20 cellular contexts compared by ENCODE assay signal in genomic region chr2:127671557-127672302, GRCh38. TPM values are rescaled to one million over a fixed set of nuclear protein-coding genes. Genes with fewer than 3 reads are reported as not detected.
DNase-seq lines count a peak whose midpoint lies in the region; ATAC-seq and TF ChIP-seq lines count a peak whose summit lies in the region.
"Had no signal": no experiment of that assay in that cellular context is flagged by ENCODE, and none has a peak within 500 bp of the region (broad histone marks: within the 10 kb centered on the region; RNA-seq: fewer than 3 reads in every experiment).

No MANE protein-coding gene starts in this region.

- peak in 1 of 4 donors; percentile 3 for ATAC-seq in heart left ventricle
- ATAC-seq in Right ventricle myocardium inferior: no peak
- peak; percentile 48 for ATAC-seq in upper lobe of right lung
- ATAC-seq in HG02798 (IDR thresholded peaks at IDR 0.05; ENCODE audit: poor library complexity, unreplicated experiment): no peak
- ATAC-seq: effector memory CD8-positive, alpha-beta T cell had no signal

- H3K36me3 Mint-ChIP-seq in osteocyte (ENCODE audit: unreplicated experiment) (peaks cover 4% of the 10 kb centered on the region), glutamatergic neuron (ENCODE audit: unreplicated experiment) (no peaks in the 10 kb centered on the region)

- H3K27me3 ChIP-seq in heart left ventricle: peaks cover 0 to 27% (median 0%) of the 10 kb centered on the region in 9 donors
- no peaks in the 10 kb centered on the region for H3K27me3 ChIP-seq in upper lobe of right lung

- H3K27ac ChIP-seq in heart left ventricle (peak overlapping the region; percentile 88 to 100 (median 96)), upper lobe of right lung (peak overlapping the region; percentile 86)
- H3K27ac ChIP-seq: parathyroid adenoma had no signal

- no peak overlapping the region for H3K4me3 Mint-ChIP-seq in osteocyte (ENCODE audit: unreplicated experiment)
- H3K4me3 Mint-ChIP-seq in glutamatergic neuron (ENCODE audit: unreplicated experiment): no peak overlapping the region
- H3K4me3 Mint-ChIP-seq: activated B cell treated with CpG ODN at 0.5 μM for 24 hours; effector memory CD8-positive, alpha-beta T cell; T-helper 2 cell treated with Interferon-gamma antibody and Interleukin-4, amounts not matched to agents 5 μg/mL and 100 μg/mL, for 36 hours had no signal

- TF ChIP-seq CTCF in heart left ventricle (IDR thresholded peaks at IDR 0.05): no peak
- no peak for TF ChIP-seq CTCF in osteocyte (IDR thresholded peaks at IDR 0.05)
- TF ChIP-seq CTCF in upper lobe of right lung (IDR thresholded peaks at IDR 0.05): no peak
- TF ChIP-seq CTCF in glutamatergic neuron (IDR thresholded peaks at IDR 0.05; ENCODE audit: partially characterized antibody, unreplicated experiment): no peak

- H3K4me1 Mint-ChIP-seq in osteocyte (ENCODE audit: unreplicated experiment) (peaks cover 44% of the 10 kb centered on the region), glutamatergic neuron (ENCODE audit: low read depth, unreplicated experiment) (peaks cover 6% of the 10 kb centered on the region)

- H3K4me3 ChIP-seq in heart left ventricle (peak overlapping the region in 8 of 12 donors; percentile 76 to 98 (median 88)), upper lobe of right lung (peak overlapping the region; percentile 72)
- H3K4me3 ChIP-seq: A549 had no signal

- DNase-seq in heart left ventricle (peak in 1 of 5 donors; percentile 31), Right ventricle myocardium inferior (ENCODE audit: missing footprints) (no peak), iPS-NIHi11 (ENCODE audit: low spot score) (peak; percentile 2), osteocyte (ENCODE audit: extremely low spot score, unreplicated experiment) (peak; percentile 70), upper lobe of right lung (peak; percentile 82), glutamatergic neuron (no peak), NAMALWA (ENCODE audit: low spot score) (no peak)
- DNase-seq: activated B cell treated with CpG ODN at 0.5 μM for 24 hours; activated gamma-delta T cell; amniotic stem cell; effector memory CD8-positive, alpha-beta T cell; NCI-H1417; OCI-M1; small intestine; stimulated activated CD4-positive, alpha-beta T cell treated with anti-CD3 and anti-CD28 coated beads, Interleukin-4, amount 100 ng/mL, for 24 hours had no signal

- no peak for TF ChIP-seq POLR2A in heart left ventricle (IDR thresholded peaks at IDR 0.05)

- H3K4me1 ChIP-seq in heart left ventricle (peaks cover 0 to 81% (median 50%) of the 10 kb centered on the region in 12 donors), upper lobe of right lung (peaks cover 28% of the 10 kb centered on the region)

- H3K9me3 Mint-ChIP-seq in osteocyte (ENCODE audit: unreplicated experiment) (no peaks in the 10 kb centered on the region), glutamatergic neuron (ENCODE audit: unreplicated experiment) (peaks cover 2% of the 10 kb centered on the region)
- H3K9me3 Mint-ChIP-seq: activated B cell treated with CpG ODN at 0.5 μM for 24 hours; effector memory CD8-positive, alpha-beta T cell; T-helper 2 cell treated with Interferon-gamma antibody and Interleukin-4, amounts not matched to agents 5 μg/mL and 100 μg/mL, for 36 hours had no signal

- intact Hi-C loops in heart left ventricle (cut with DNase I): loop anchor here in 3 of 10 donors (5.0 to 10.0 kb wide), 2 partner anchors 34 to 77 kb away; no protein-coding TSS in a partner anchor
- intact Hi-C loops in Right ventricle myocardium inferior (cut with DNase I): loop anchor here (5.0 to 10.0 kb wide), 2 partner anchors 34 to 147 kb away; partner anchors contain the start of gene IWS1
- intact Hi-C loops in upper lobe of right lung (cut with DNase I): no loop called here

- H3K27me3 Mint-ChIP-seq in osteocyte (ENCODE audit: unreplicated experiment): no peaks in the 10 kb centered on the region
- peaks cover 14% of the 10 kb centered on the region for H3K27me3 Mint-ChIP-seq in glutamatergic neuron (ENCODE audit: unreplicated experiment)

- H3K36me3 ChIP-seq in heart left ventricle (peaks cover 0 to 4% (median 2%) of the 10 kb centered on the region in 9 donors), upper lobe of right lung (no peaks in the 10 kb centered on the region)

- H3K27ac Mint-ChIP-seq in osteocyte (ENCODE audit: unreplicated experiment): peak overlapping the region; percentile 75
- no peak overlapping the region for H3K27ac Mint-ChIP-seq in glutamatergic neuron (ENCODE audit: unreplicated experiment)
- H3K27ac Mint-ChIP-seq: activated B cell treated with CpG ODN at 0.5 μM for 24 hours; effector memory CD8-positive, alpha-beta T cell; T-helper 2 cell treated with Interferon-gamma antibody and Interleukin-4, amounts not matched to agents 5 μg/mL and 100 μg/mL, for 36 hours had no signal

- peaks cover 0 to 11% (median 0%) of the 10 kb centered on the region in 12 donors for H3K9me3 ChIP-seq in heart left ventricle
- no peaks in the 10 kb centered on the region for H3K9me3 ChIP-seq in upper lobe of right lung
- H3K9me3 ChIP-seq: A549 had no signal

- 48 to 59% (median 56%) methylated on average over 9 to 14 of the region's 14 CpGs for WGBS in heart left ventricle, 4 donors

RNA-seq across cellular contexts. Expression of gene LIMS2, which starts 3.6 kb away (rescaled TPM):
- total RNA-seq in heart left ventricle: 100 to 1,000 TPM in 7 of 9 donors, 10 to 100 TPM in 2; 97.1 to 225 (median 158) TPM
- polyA plus RNA-seq in heart left ventricle: 100 to 1,000 TPM; 115 to 293 TPM
- 260 TPM for total RNA-seq in Right ventricle myocardium inferior
- total RNA-seq in osteocyte: 49.3 and 51.0 TPM in 2 replicates
- 161 TPM for total RNA-seq in upper lobe of right lung
- total RNA-seq in glutamatergic neuron (ENCODE audit: unreplicated experiment): 0.29 TPM

RNA-seq across cellular contexts. Expression of gene GPR17, which starts 25.8 kb away (rescaled TPM):
- under 1 TPM in 6 of 9 donors, not detected in 3; 0.10 to 0.36 (median 0.24) TPM for total RNA-seq in heart left ventricle
- 1 to 10 TPM in 1 of 2 donors, under 1 TPM in 1; 0.26 to 8.0 TPM for polyA plus RNA-seq in heart left ventricle
- total RNA-seq in Right ventricle myocardium inferior: 0.16 TPM
- total RNA-seq in osteocyte: not detected in 2 replicates
- 0.49 TPM for total RNA-seq in upper lobe of right lung
- not detected for total RNA-seq in glutamatergic neuron (ENCODE audit: unreplicated experiment)
- total RNA-seq: activated B cell treated with CpG ODN at 0.5 μM for 24 hours had no signal
- polyA plus RNA-seq: A549, CD14-positive monocyte had no signal

RNA-seq across cellular contexts. Expression of gene SFT2D3, which starts 29.6 kb away (rescaled TPM):
- total RNA-seq in heart left ventricle (1 to 10 TPM; 2.4 to 5.2 (median 3.7) TPM), Right ventricle myocardium inferior (3.1 TPM), osteocyte (7.5 and 8.4 TPM in 2 replicates), upper lobe of right lung (7.7 TPM), glutamatergic neuron (ENCODE audit: unreplicated experiment) (6.4 TPM)
- 1 to 10 TPM; 2.8 to 3.4 TPM for polyA plus RNA-seq in heart left ventricle

Comparison
In these comparisons a context has a peak if more than half of its experiments do, and no peak if none do; other contexts are left out.
1. DNase-seq: peak in iPS-NIHi11 (single experiment), osteocyte (single experiment) and upper lobe of right lung (single experiment); none in Right ventricle myocardium inferior (single experiment), glutamatergic neuron (single experiment) and NAMALWA (single experiment).
2. RNA of gene LIMS2, which starts 3.6 kb away (total RNA-seq): 260 TPM in Right ventricle myocardium inferior (single experiment), 161 TPM in upper lobe of right lung (single experiment), 97.1 to 225 TPM in heart left ventricle and 49.3 to 51.0 TPM in osteocyte; 0.29 TPM in glutamatergic neuron (single experiment); every median in the first group is over 10 times any median in the second.